28 cellular contexts compared by ENCODE assay signal in the genomic region with DNA sequence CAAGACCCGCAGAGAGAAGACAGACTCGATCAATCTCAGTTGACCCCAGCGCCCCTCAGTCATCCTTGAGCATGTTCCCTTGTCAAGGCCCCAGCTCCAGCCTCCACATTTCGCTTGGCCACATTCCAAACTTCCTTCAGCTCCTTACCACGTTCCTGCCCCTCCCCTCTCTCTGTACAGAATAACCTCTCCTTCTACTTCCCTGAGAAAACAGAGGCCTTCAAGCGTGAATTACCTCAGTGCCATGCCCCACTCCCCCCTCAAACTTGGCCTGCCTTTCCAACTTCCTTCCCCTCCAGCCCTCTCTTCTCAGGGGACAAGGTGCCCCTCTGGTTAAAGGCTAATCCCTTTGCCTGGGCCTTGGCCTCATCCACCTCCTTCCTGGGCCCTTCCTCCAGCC. TPM values are rescaled to one million over a fixed set of nuclear protein-coding genes. Genes with fewer than 3 reads are reported as not detected.
DNase-seq lines count a peak whose midpoint lies in the region; ATAC-seq, FAIRE-seq and TF ChIP-seq lines count a peak whose summit lies in the region.
"Had no signal": no experiment of that assay in that cellular context is flagged by ENCODE, and none has a peak within 500 bp of the region (broad histone marks: within the 10 kb centered on the region; RNA-seq: fewer than 3 reads in every experiment).

No MANE protein-coding gene starts in this region.

- no peak overlapping the region for H3K27ac ChIP-seq in endothelial cell of umbilical vein (ENCODE audit: insufficient read depth, low read depth, low read length)
- H3K27ac ChIP-seq in subcutaneous abdominal adipose tissue (ENCODE audit: low read depth, low read length) = peak overlapping the region; percentile 91
- H3K27ac ChIP-seq: body of pancreas, SJCRH30, stomach, tibial nerve had no signal

- H3K9me3 ChIP-seq in endothelial cell of umbilical vein (replicated peaks; ENCODE audit: control insufficient read depth, insufficient read depth, low read length) (no peaks in the 10 kb centered on the region), subcutaneous abdominal adipose tissue (ENCODE audit: control insufficient read depth in 5 of 5, low read length in 5 of 5) (no peaks in the 10 kb centered on the region)
- H3K9me3 ChIP-seq: body of pancreas, SJCRH30, stomach, tibial nerve had no signal

- ATAC-seq in GM21381 (IDR thresholded peaks at IDR 0.05; ENCODE audit: unreplicated experiment) = no peak
- ATAC-seq in HG02759 (IDR thresholded peaks at IDR 0.05; ENCODE audit: unreplicated experiment) = no peak
- ATAC-seq: activated naive CD8-positive, alpha-beta T cell treated with anti-CD3 and anti-CD28 coated beads, Interleukin-2, amount 50 U/mL, for 24 hours; activated T-cell treated with anti-CD3 and anti-CD28 coated beads, Interleukin-2, amount 50 U/mL, for 4 hours; body of pancreas; WTC11 had no signal

- H3K4me3 ChIP-seq in endothelial cell of umbilical vein (replicated peaks in 1 of 3; ENCODE audit: insufficient read depth in 1 of 3, low read depth in 1 of 3, low read length in 3 of 3) (no peak overlapping the region), subcutaneous abdominal adipose tissue (ENCODE audit: low read depth in 1 of 5, low read length in 5 of 5) (no peak overlapping the region)
- H3K4me3 ChIP-seq: body of pancreas, SJCRH30, smooth muscle cell, stomach, tibial nerve had no signal

- no peaks in the 10 kb centered on the region for H3K27me3 ChIP-seq in endothelial cell of umbilical vein (ENCODE audit: control insufficient read depth in 2 of 2, insufficient read depth in 2 of 2, low read length in 2 of 2)
- H3K27me3 ChIP-seq in subcutaneous abdominal adipose tissue (ENCODE audit: control insufficient read depth in 5 of 5, insufficient read depth in 4 of 5, low read length in 5 of 5) = peaks cover 0 to 10% (median 4%) of the 10 kb centered on the region in 5 donors
- H3K27me3 ChIP-seq: body of pancreas, SJCRH30, tibial nerve had no signal

- BruUV-seq in endothelial cell of umbilical vein (replicated peaks; lab: Mats Ljungman, UMichigan) = no TSS peak

- intact Hi-C loops in endothelial cell of umbilical vein (cut with micrococcal nuclease) = no loop called here

- no peak overlapping the region for H3K4me2 ChIP-seq in endothelial cell of umbilical vein (ENCODE audit: insufficient read depth, low read length)
- H3K4me2 ChIP-seq: smooth muscle cell had no signal

- TF ChIP-seq CTCF in endothelial cell of umbilical vein (IDR thresholded peaks at IDR 0.05; ENCODE audit: extremely low read depth in 1 of 2, insufficient read depth in 1 of 2, low read depth in 1 of 2, low read length in 2 of 2) (no peak), mesothelial cell of epicardium (IDR thresholded peaks at IDR 0.05; ENCODE audit: unreplicated experiment) (no peak)

- POLR2A ChIA-PET in endothelial cell of umbilical vein (lab: Charles Lee) = no interaction called here

- H3K4me1 ChIP-seq in endothelial cell of umbilical vein (ENCODE audit: control insufficient read depth, extremely low read depth, insufficient read depth, low read length) = no peaks in the 10 kb centered on the region
- H3K4me1 ChIP-seq in subcutaneous abdominal adipose tissue (ENCODE audit: control insufficient read depth in 5 of 5, insufficient read depth in 5 of 5, low read length in 5 of 5) = peaks cover 0 to 51% (median 7%) of the 10 kb centered on the region in 5 donors
- H3K4me1 ChIP-seq: stomach had no signal

- no peak overlapping the region for H3K9ac ChIP-seq in endothelial cell of umbilical vein (replicated peaks; ENCODE audit: extremely low read depth, insufficient read depth, low read length)
- no peak overlapping the region for H3K9ac ChIP-seq in subcutaneous abdominal adipose tissue (ENCODE audit: low read length in 5 of 5)

- H3K36me3 Mint-ChIP-seq in mesothelial cell of epicardium = no peaks in the 10 kb centered on the region
- H3K36me3 Mint-ChIP-seq: IgD-negative memory B cell, WTC11 had no signal

- H3K27ac Mint-ChIP-seq in mesothelial cell of epicardium = peak overlapping the region; percentile 9
- H3K27ac Mint-ChIP-seq: activated naive CD8-positive, alpha-beta T cell treated with anti-CD3 and anti-CD28 coated beads, Interleukin-2, amount 50 U/mL, for 24 hours; IgD-negative memory B cell; WTC11 had no signal

- no peaks in the 10 kb centered on the region for H4K20me1 ChIP-seq in endothelial cell of umbilical vein (replicated peaks; ENCODE audit: control insufficient read depth, extremely low read depth, insufficient read depth, low read length)

- peaks cover 14% of the 10 kb centered on the region for H3K4me1 Mint-ChIP-seq in mesothelial cell of epicardium
- H3K4me1 Mint-ChIP-seq: activated naive CD8-positive, alpha-beta T cell treated with anti-CD3 and anti-CD28 coated beads, Interleukin-2, amount 50 U/mL, for 24 hours; IgD-negative memory B cell; WTC11 had no signal

- no peak overlapping the region for H3K4me3 Mint-ChIP-seq in mesothelial cell of epicardium
- H3K4me3 Mint-ChIP-seq: activated naive CD8-positive, alpha-beta T cell treated with anti-CD3 and anti-CD28 coated beads, Interleukin-2, amount 50 U/mL, for 24 hours; activated T-cell treated with anti-CD3 and anti-CD28 coated beads, Interleukin-2, amount 50 U/mL, for 4 hours; IgD-negative memory B cell; WTC11 had no signal

- peaks cover 16% of the 10 kb centered on the region for H3K9me3 Mint-ChIP-seq in mesothelial cell of epicardium
- H3K9me3 Mint-ChIP-seq: activated naive CD8-positive, alpha-beta T cell treated with anti-CD3 and anti-CD28 coated beads, Interleukin-2, amount 50 U/mL, for 24 hours; activated T-cell treated with anti-CD3 and anti-CD28 coated beads, Interleukin-2, amount 50 U/mL, for 4 hours; IgD-negative memory B cell; WTC11 had no signal

- no peak for FAIRE-seq in endothelial cell of umbilical vein (lab: Jason Lieb, UNC)
- FAIRE-seq: keratinocyte had no signal

- CTCF ChIA-PET in endothelial cell of umbilical vein (lab: Charles Lee) = interaction anchor here (1.2 to 1.7 kb wide), 3 partner anchors 9 to 11 kb away, joined by 3 to 4 read pairs (median 4); no protein-coding TSS in a partner anchor

- H3K36me3 ChIP-seq in endothelial cell of umbilical vein (ENCODE audit: control insufficient read depth in 2 of 2, extremely low read depth in 1 of 2, insufficient read depth in 2 of 2, low read length in 2 of 2) (no peaks in the 10 kb centered on the region), subcutaneous abdominal adipose tissue (ENCODE audit: control insufficient read depth in 5 of 5, insufficient read depth in 5 of 5, low read length in 5 of 5) (no peaks in the 10 kb centered on the region)
- H3K36me3 ChIP-seq: SJCRH30, stomach, tibial nerve had no signal

- peaks cover under 1% of the 10 kb centered on the region for H3K27me3 Mint-ChIP-seq in mesothelial cell of epicardium (ENCODE audit: low read depth)
- H3K27me3 Mint-ChIP-seq: activated naive CD8-positive, alpha-beta T cell treated with anti-CD3 and anti-CD28 coated beads, Interleukin-2, amount 50 U/mL, for 24 hours had no signal

- H3K9me1 ChIP-seq in endothelial cell of umbilical vein (replicated peaks; ENCODE audit: control insufficient read depth, extremely low read depth, insufficient read depth, low read length) = no peaks in the 10 kb centered on the region

- DNase-seq in HT-29 (ENCODE audit: low spot score) (peak; percentile 46), endothelial cell of umbilical vein (ENCODE audit: low read depth, low spot score) (peak; percentile 11), mesothelial cell of epicardium (ENCODE audit: low spot score in 2 of 2, unreplicated experiment in 2 of 2) (no peak), HuH-7 (ENCODE audit: low spot score) (no peak)
- DNase-seq: activated CD4-positive, alpha-beta T cell treated with anti-CD3 and anti-CD28 coated beads, Interleukin-2, amount 50 U/mL, for 1 hour; activated naive CD8-positive, alpha-beta T cell treated with anti-CD3 and anti-CD28 coated beads, Interleukin-2, amount 50 U/mL, for 24 hours; activated T-cell treated with anti-CD3 and anti-CD28 coated beads, Interleukin-2, amount 50 U/mL, for 4 hours; body of pancreas; NCI-H1092 treated with DMSO at 0.1 percent for 48 hours; NCI-H2029 treated with DMSO at 0.1 percent for 48 hours; NCI-H345; nucleus accumbens; stimulated activated CD4-positive, alpha-beta T cell treated with anti-CD3 and anti-CD28 coated beads, Interleukin-1b, Interleukin-23, amount 100 ng/mL, for 48 hours; stomach had no signal

- dilution Hi-C loops in endothelial cell of umbilical vein (cut with MboI; ENCODE audit: extremely low pct_ligation_motif_present, low sequenced_read_pairs) = no loop called here

- no peak for TF ChIP-seq POLR2A in endothelial cell of umbilical vein (IDR thresholded peaks at IDR 0.05; ENCODE audit: low read depth, low read length)

- no peaks in the 10 kb centered on the region for H3K79me2 ChIP-seq in endothelial cell of umbilical vein (ENCODE audit: control insufficient read depth, insufficient read depth, low read length)

- H2AFZ ChIP-seq in endothelial cell of umbilical vein (ENCODE audit: low read depth, low read length) = no peak overlapping the region

TF ChIP-seq in endothelial cell of umbilical vein, 7 proteins besides CTCF, POLR2A, EP300 and RAD21 (continues in another document):
- TF ChIP-seq FOS (IDR thresholded peaks at IDR 0.05; ENCODE audit: borderline replicate concordance, insufficient read depth, low read length) (no peak), JUN (IDR thresholded peaks at IDR 0.05; ENCODE audit: borderline replicate concordance, insufficient read depth, insufficient read length, low read depth) (no peak)

RNA-seq across cellular contexts. Expression of gene RIPPLY1, which starts 3.2 kb away (rescaled TPM):
- 0.28 TPM in 1 of 2 replicates, not detected in the other for total RNA-seq in HT-29 (2014; rRNA removed; shearing (Covaris generic))
- not detected in 2 replicates for total RNA-seq in endothelial cell of umbilical vein
- not detected in 2 replicates for polyA plus RNA-seq in endothelial cell of umbilical vein
- polyA plus RNA-seq in endothelial cell of umbilical vein (2011; cell fraction: cytosol; rRNA removed) = not detected in 2 replicates
- not detected in 2 replicates for polyA plus RNA-seq in endothelial cell of umbilical vein (2011; cell fraction: nucleus; rRNA removed)
- not detected in 2 replicates for polyA plus RNA-seq in endothelial cell of umbilical vein (2012)
- polyA minus RNA-seq in endothelial cell of umbilical vein = not detected in 2 replicates
- polyA minus RNA-seq in endothelial cell of umbilical vein (2011; cell fraction: cytosol; rRNA and poly(A)+ RNA removed) = not detected
- polyA minus RNA-seq in endothelial cell of umbilical vein (2011; cell fraction: nucleus; rRNA and poly(A)+ RNA removed) = not detected in 2 replicates
- not detected in 3 replicates for total RNA-seq in mesothelial cell of epicardium
- total RNA-seq: activated T-cell treated with anti-CD3 and anti-CD28 coated beads, Interleukin-2, amount 50 U/mL, for 4 hours; body of pancreas; chondrocyte; glomerular endothelial cell; lung microvascular endothelial cell; RPMI7951; smooth muscle cell; stomach; tibial nerve; WTC11 had no signal
- polyA plus RNA-seq: IgD-negative memory B cell, keratinocyte, smooth muscle cell, stomach had no signal

RNA-seq across cellular contexts. Expression of gene CLDN2, which starts 13.8 kb away (rescaled TPM):
- 55.7 and 55.9 TPM in 2 replicates for total RNA-seq in HT-29 (2014; rRNA removed; shearing (Covaris generic))
- total RNA-seq in endothelial cell of umbilical vein (not detected in 2 replicates), mesothelial cell of epicardium (not detected in 3 replicates)
- not detected in 2 replicates for polyA plus RNA-seq in endothelial cell of umbilical vein
- polyA plus RNA-seq in endothelial cell of umbilical vein (2011; cell fraction: cytosol; rRNA removed) = not detected in 2 replicates
- polyA plus RNA-seq in endothelial cell of umbilical vein (2011; cell fraction: nucleus; rRNA removed) = not detected in 2 replicates
- 0.07 TPM in 1 of 2 replicates, not detected in the other for polyA plus RNA-seq in endothelial cell of umbilical vein (2012)
- not detected in 2 replicates for polyA minus RNA-seq in endothelial cell of umbilical vein
- not detected for polyA minus RNA-seq in endothelial cell of umbilical vein (2011; cell fraction: cytosol; rRNA and poly(A)+ RNA removed)
- not detected in 2 replicates for polyA minus RNA-seq in endothelial cell of umbilical vein (2011; cell fraction: nucleus; rRNA and poly(A)+ RNA removed)
- total RNA-seq: activated T-cell treated with anti-CD3 and anti-CD28 coated beads, Interleukin-2, amount 50 U/mL, for 4 hours; glomerular endothelial cell; lung microvascular endothelial cell; RPMI7951; SJCRH30 had no signal
- polyA plus RNA-seq: BJ, IgD-negative memory B cell, keratinocyte had no signal

Comparison
In these comparisons a context has a peak if more than half of its experiments do, and no peak if none do; other contexts are left out.
1. DNase-seq: peak in HT-29 (single experiment) and endothelial cell of umbilical vein (single experiment); none in mesothelial cell of epicardium (0 of 2) and HuH-7 (single experiment).
2. RNA of gene CLDN2, which starts 13.8 kb away (total RNA-seq): 55.7 to 55.9 TPM in HT-29; not detected in mesothelial cell of epicardium and not detected in endothelial cell of umbilical vein; every median in the first group is over 10 times any median in the second.